Comparison of ENCODE assay signal across 10 cellular contexts in the genomic region with DNA sequence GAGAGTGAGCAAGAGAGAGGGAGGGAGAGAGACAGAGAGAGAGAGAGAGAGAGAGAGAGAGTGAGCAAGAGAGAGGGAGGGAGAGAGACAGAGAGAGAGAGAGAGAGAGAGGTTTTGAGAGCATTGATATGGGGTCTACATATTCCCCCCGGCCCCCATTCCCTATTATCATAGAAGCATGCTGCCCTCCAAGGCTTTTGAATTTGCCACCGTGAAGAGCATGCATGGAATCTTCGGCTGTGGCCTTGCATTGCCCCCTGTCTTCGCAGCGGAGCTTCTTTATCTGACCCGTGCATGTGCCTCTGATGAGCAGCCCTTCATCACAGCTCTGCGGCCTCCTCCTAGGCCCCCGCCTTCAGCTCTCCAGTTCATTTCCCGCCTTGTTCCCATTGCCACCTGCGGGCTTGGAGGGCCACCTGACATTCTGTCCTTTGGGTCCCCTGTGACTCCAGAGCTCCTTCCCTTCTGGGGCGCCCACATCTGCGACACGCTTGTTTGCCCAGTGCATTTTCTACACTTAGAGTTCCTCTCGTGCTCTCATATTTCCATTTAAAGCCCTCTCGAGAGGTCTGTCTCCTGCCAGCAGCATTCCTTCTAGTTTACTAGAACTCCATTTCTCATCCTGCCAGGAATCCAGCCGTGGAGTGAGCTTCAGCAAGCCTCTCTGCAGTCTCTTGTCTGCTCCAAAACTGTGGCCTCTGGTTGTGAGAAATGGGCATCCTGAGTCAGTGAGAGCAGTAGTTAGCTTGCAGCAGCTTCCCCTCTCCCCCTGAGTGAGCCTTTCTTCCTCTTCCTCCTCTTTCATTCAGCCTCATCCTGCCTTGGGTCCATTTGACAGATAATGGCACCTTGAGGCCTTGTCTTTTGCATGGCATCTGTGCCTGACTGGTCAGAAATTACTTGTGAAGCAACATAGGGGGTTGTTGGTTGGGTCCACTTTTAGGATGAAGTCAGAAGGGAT. TPM values are rescaled to one million over a fixed set of nuclear protein-coding genes. Genes with fewer than 3 reads are reported as not detected.
A peak's percentile ranks its signal among the peaks of the same experiment; 100 is the strongest.
DNase-seq lines count a peak whose midpoint lies in the region; ATAC-seq, FAIRE-seq and TF ChIP-seq lines count a peak whose summit lies in the region.
"Had no signal": no experiment of that assay in that cellular context is flagged by ENCODE, and none has a peak within 500 bp of the region (broad histone marks: within the 10 kb centered on the region; RNA-seq: fewer than 3 reads in every experiment).

No MANE protein-coding gene starts in this region.

- H3K36me3 Mint-ChIP-seq in WTC11, result no peaks in the 10 kb centered on the region; the same call in 1 of the 2 replicates

- CTCF ChIA-PET in HEK293 (lab: Yijun Ruan, JAX) (interaction anchor here (0.8 kb wide), 1 partner anchor 13 kb away, joined by 3 read pairs; no protein-coding TSS in a partner anchor), WTC11 (lab: Charles Lee) (interaction anchor here (0.6 to 1.5 kb wide), 3 partner anchors 27 to 459 kb away, joined by 3 to 6 read pairs (median 3); no protein-coding TSS in a partner anchor)

- TF ChIP-seq CTCF in HEK293 (tag by site-specific recombination; IDR thresholded peaks at IDR 0.05) (no peak), WTC11 (IDR thresholded peaks at IDR 0.05) (no peak), hepatocyte (IDR thresholded peaks at IDR 0.05; ENCODE audit: poor library complexity) (no peak)

- H3K9me3 Mint-ChIP-seq in WTC11, result no peaks in the 10 kb centered on the region

- H3K4me3 Mint-ChIP-seq in WTC11, result no peak overlapping the region

- peaks cover 95% of the 10 kb centered on the region for H3K79me2 ChIP-seq in hepatocyte

- POLR2A ChIA-PET in HEK293 (lab: Yijun Ruan, JAX), result no interaction called here
- POLR2A ChIA-PET in WTC11 (lab: Charles Lee), result interaction anchor here (0.8 to 1.0 kb wide), 2 partner anchors 18 to 25 kb away, joined by 3 read pairs; a partner anchor contains a TSS

- ATAC-seq in WTC11 (peak; percentile 58), HG02970 (IDR thresholded peaks at IDR 0.05; ENCODE audit: low FRiP score, unreplicated experiment) (no peak)

- WGBS in hepatocyte (ENCODE audit: low lambda C conversion rate, missing lambda C conversion rate), result 58% methylated on average over 16 of the region's 16 CpGs

- no peak for FAIRE-seq in urothelium cell line (lab: Jason Lieb, UNC)
- FAIRE-seq: kidney had no signal

- no peaks in the 10 kb centered on the region for H3K27me3 ChIP-seq in hepatocyte

- H3K4me3 ChIP-seq in HEK293 (ENCODE audit: low read depth, low read length) (no peak overlapping the region), hepatocyte (no peak overlapping the region)
- H3K4me3 ChIP-seq: PC-9 had no signal

- H3K27me3 Mint-ChIP-seq in WTC11 (ENCODE audit: low read depth), result no peaks in the 10 kb centered on the region

- peaks cover 0 to 3% of the 10 kb centered on the region in 2 experiments; a peak in 2 of 3 replicates for H3K36me3 ChIP-seq in HEK293 (ENCODE audit: control insufficient read depth in 2 of 2, insufficient read depth in 1 of 2, low read length in 2 of 2)
- no peaks in the 10 kb centered on the region for H3K36me3 ChIP-seq in hepatocyte (replicated peaks; ENCODE audit: insufficient read depth, low read depth)

- H3K4me1 ChIP-seq in HEK293 (ENCODE audit: control insufficient read depth, insufficient read depth, low read length), result no peaks in the 10 kb centered on the region
- peaks cover 32% of the 10 kb centered on the region for H3K4me1 ChIP-seq in hepatocyte (ENCODE audit: insufficient read depth)

- H3K27ac ChIP-seq in HEK293 (ENCODE audit: extremely low read depth, low read depth, low read length) (no peak overlapping the region), hepatocyte (peak overlapping the region; percentile 64)
- H3K27ac ChIP-seq: PC-9 had no signal

- peaks cover 37% of the 10 kb centered on the region for H3K4me1 Mint-ChIP-seq in WTC11

- peak overlapping the region; percentile 38 for H3K4me2 ChIP-seq in hepatocyte
- H3K4me2 ChIP-seq: PC-9 had no signal

- no peak overlapping the region for H3K27ac Mint-ChIP-seq in WTC11

- H4K20me1 ChIP-seq in hepatocyte (ENCODE audit: insufficient read depth, poor library complexity, severe bottlenecking), result peaks cover 35% of the 10 kb centered on the region

- H3K9me2 ChIP-seq in hepatocyte (replicated peaks; ENCODE audit: insufficient read depth), result no peaks in the 10 kb centered on the region

- H3K9me3 ChIP-seq in HEK293 (ENCODE audit: control insufficient read depth, insufficient read depth, low read depth, low read length) (no peaks in the 10 kb centered on the region), hepatocyte (ENCODE audit: low read depth) (no peaks in the 10 kb centered on the region)

- H2AFZ ChIP-seq in hepatocyte, result no peak overlapping the region
- H2AFZ ChIP-seq: PC-9 had no signal

- DNase-seq in WTC11 (ENCODE audit: low spot score) (no peak), hepatocyte (ENCODE audit: low spot score) (peak; percentile 44), stromal cell of bone marrow (ENCODE audit: low read depth) (peak; percentile 92), NCI-H526 treated with DMSO at 0.1 percent for 48 hours (lab: John Stamatoyannopoulos, UW) (no peak), urothelium cell line (ENCODE audit: low spot score) (no peak)
- DNase-seq: activated gamma-delta T cell, kidney had no signal

TF ChIP-seq in HEK293, 187 proteins besides CTCF, POLR2A, EP300 and RAD21 (continues in another document):
- TF ChIP-seq PRDM1 (tag by site-specific recombination; IDR thresholded peaks at IDR 0.05) (peak; percentile 25; the same call in 1 of the 2 replicates), ZNF366 (tag by site-specific recombination; conservative IDR thresholded peaks at IDR 0.05) (peak; percentile 49; the same call in 1 of the 2 replicates), ZNF19 (tag by site-specific recombination; IDR thresholded peaks at IDR 0.05; ENCODE audit: low read depth) (no peak), ZNF121 (tag by site-specific recombination; IDR thresholded peaks at IDR 0.05) (no peak), BCL11B (tag by site-specific recombination; IDR thresholded peaks at IDR 0.05; ENCODE audit: low read depth) (no peak), ZNF623 (tag by site-specific recombination; IDR thresholded peaks at IDR 0.05) (no peak), ZNF354C (tag by site-specific recombination; IDR thresholded peaks at IDR 0.05; ENCODE audit: borderline replicate concordance, low read depth) (no peak), ZNF223 (tag by site-specific recombination; IDR thresholded peaks at IDR 0.05) (no peak), ZNF596 (tag by site-specific recombination; IDR thresholded peaks at IDR 0.05) (peak; percentile 99), ZNF433 (tag by site-specific recombination; IDR thresholded peaks at IDR 0.05; ENCODE audit: low read depth) (no peak), ZNF211 (tag by site-specific recombination; IDR thresholded peaks at IDR 0.05; ENCODE audit: low read depth) (no peak), ZNF549 (tag by site-specific recombination; IDR thresholded peaks at IDR 0.05) (no peak)
- TF ChIP-seq, protein P1, sequence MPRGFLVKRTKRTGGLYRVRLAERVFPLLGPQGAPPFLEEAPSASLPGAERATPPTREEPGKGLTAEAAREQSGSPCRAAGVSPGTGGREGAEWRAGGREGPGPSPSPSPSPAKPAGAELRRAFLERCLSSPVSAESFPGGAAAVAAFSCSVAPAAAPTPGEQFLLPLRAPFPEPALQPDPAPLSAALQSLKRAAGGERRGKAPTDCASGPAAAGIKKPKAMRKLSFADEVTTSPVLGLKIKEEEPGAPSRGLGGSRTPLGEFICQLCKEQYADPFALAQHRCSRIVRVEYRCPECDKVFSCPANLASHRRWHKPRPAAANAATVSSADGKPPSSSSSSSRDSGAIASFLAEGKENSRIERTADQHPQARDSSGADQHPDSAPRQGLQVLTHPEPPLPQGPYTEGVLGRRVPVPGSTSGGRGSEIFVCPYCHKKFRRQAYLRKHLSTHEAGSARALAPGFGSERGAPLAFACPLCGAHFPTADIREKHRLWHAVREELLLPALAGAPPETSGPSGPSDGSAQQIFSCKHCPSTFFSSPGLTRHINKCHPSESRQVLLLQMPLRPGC (tag by site-specific recombination; IDR thresholded peaks at IDR 0.05), result no peak

TF ChIP-seq in WTC11, 78 proteins besides CTCF, POLR2A, EP300 and RAD21 (continues in another document):
- TF ChIP-seq, protein P2, sequence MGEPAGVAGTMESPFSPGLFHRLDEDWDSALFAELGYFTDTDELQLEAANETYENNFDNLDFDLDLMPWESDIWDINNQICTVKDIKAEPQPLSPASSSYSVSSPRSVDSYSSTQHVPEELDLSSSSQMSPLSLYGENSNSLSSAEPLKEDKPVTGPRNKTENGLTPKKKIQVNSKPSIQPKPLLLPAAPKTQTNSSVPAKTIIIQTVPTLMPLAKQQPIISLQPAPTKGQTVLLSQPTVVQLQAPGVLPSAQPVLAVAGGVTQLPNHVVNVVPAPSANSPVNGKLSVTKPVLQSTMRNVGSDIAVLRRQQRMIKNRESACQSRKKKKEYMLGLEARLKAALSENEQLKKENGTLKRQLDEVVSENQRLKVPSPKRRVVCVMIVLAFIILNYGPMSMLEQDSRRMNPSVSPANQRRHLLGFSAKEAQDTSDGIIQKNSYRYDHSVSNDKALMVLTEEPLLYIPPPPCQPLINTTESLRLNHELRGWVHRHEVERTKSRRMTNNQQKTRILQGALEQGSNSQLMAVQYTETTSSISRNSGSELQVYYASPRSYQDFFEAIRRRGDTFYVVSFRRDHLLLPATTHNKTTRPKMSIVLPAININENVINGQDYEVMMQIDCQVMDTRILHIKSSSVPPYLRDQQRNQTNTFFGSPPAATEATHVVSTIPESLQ (CRISPR knock-in tag; IDR thresholded peaks at IDR 0.05), result no peak
- TF ChIP-seq TP53 (CRISPR knock-in tag; IDR thresholded peaks at IDR 0.05) (no peak), ZNF232 (CRISPR knock-in tag; IDR thresholded peaks at IDR 0.05) (no peak)
- TF ChIP-seq, protein P3, sequence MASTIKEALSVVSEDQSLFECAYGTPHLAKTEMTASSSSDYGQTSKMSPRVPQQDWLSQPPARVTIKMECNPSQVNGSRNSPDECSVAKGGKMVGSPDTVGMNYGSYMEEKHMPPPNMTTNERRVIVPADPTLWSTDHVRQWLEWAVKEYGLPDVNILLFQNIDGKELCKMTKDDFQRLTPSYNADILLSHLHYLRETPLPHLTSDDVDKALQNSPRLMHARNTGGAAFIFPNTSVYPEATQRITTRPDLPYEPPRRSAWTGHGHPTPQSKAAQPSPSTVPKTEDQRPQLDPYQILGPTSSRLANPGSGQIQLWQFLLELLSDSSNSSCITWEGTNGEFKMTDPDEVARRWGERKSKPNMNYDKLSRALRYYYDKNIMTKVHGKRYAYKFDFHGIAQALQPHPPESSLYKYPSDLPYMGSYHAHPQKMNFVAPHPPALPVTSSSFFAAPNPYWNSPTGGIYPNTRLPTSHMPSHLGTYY (CRISPR knock-in tag; IDR thresholded peaks at IDR 0.05), result no peak

RNA-seq across cellular contexts. Expression of a gene that starts 25.3 kb away (rescaled TPM):
- total RNA-seq in WTC11 (2021) (49.2 to 55.6 TPM (median 49.6 TPM) in 3 replicates), hepatocyte (67.7 and 73.8 TPM in 2 replicates)
- polyA plus RNA-seq in hepatocyte, result 46.9 and 53.2 TPM in 2 replicates

Comparison
In these comparisons a context has a peak if more than half of its experiments do, and no peak if none do; other contexts are left out.
1. DNase-seq: peak in hepatocyte (single experiment) and stromal cell of bone marrow (single experiment); none in WTC11 (single experiment), NCI-H526 treated with DMSO at 0.1 percent for 48 hours (single experiment) and urothelium cell line (single experiment).